ENCODE assay signal across 8 cellular contexts in genomic region chr1:8604041-8604942, GRCh38.
DNase-seq lines count a peak whose midpoint lies in the region; ATAC-seq lines count a peak whose summit lies in the region.

No MANE protein-coding gene starts in this region.

- no peaks in the 10 kb centered on the region for H3K9me3 Mint-ChIP-seq in activated naive CD4-positive, alpha-beta T cell treated with anti-CD3 and anti-CD28 coated beads for 36 hours
- H3K9me3 Mint-ChIP-seq in stimulated activated naive CD8-positive, alpha-beta T cell treated with anti-CD3 and anti-CD28 coated beads, Interleukin-15, Interleukin-2, amounts not matched to agents 100 ng/mL and 50 ng/mL, for 24 hours = no peaks in the 10 kb centered on the region

- peak; percentile 54 for DNase-seq in activated naive CD4-positive, alpha-beta T cell treated with Interleukin-2 at 50 U/mL for 16 hours
- DNase-seq in activated naive CD4-positive, alpha-beta T cell (lab: John Stamatoyannopoulos, UW) = no peak
- peak; percentile 73 for DNase-seq in activated naive CD4-positive, alpha-beta T cell treated with anti-CD3 and anti-CD28 coated beads for 36 hours
- DNase-seq in NCI-H526 treated with DMSO at 0.1 percent for 48 hours (lab: John Stamatoyannopoulos, UW) = no peak
- no peak for DNase-seq in T1000 (lab: John Stamatoyannopoulos, UW)

- peak; percentile 89 for ATAC-seq in HG03066 (IDR thresholded peaks at IDR 0.05; ENCODE audit: low read depth, unreplicated experiment)
- no peak for ATAC-seq in HG02884 (IDR thresholded peaks at IDR 0.05; ENCODE audit: unreplicated experiment)

- no peaks in the 10 kb centered on the region for H3K27me3 Mint-ChIP-seq in activated naive CD4-positive, alpha-beta T cell treated with anti-CD3 and anti-CD28 coated beads for 36 hours (ENCODE audit: low read depth)
- H3K27me3 Mint-ChIP-seq in stimulated activated naive CD8-positive, alpha-beta T cell treated with anti-CD3 and anti-CD28 coated beads, Interleukin-15, Interleukin-2, amounts not matched to agents 100 ng/mL and 50 ng/mL, for 24 hours = no peaks in the 10 kb centered on the region

- H3K27ac Mint-ChIP-seq in activated naive CD4-positive, alpha-beta T cell treated with anti-CD3 and anti-CD28 coated beads for 36 hours = peak overlapping the region; percentile 97
- peak overlapping the region; percentile 95 for H3K27ac Mint-ChIP-seq in stimulated activated naive CD8-positive, alpha-beta T cell treated with anti-CD3 and anti-CD28 coated beads, Interleukin-15, Interleukin-2, amounts not matched to agents 100 ng/mL and 50 ng/mL, for 24 hours

- intact Hi-C loops in activated naive CD4-positive, alpha-beta T cell treated with anti-CD3 and anti-CD28 coated beads for 36 hours (cut with micrococcal nuclease) = loop anchor here (1.0 to 2.0 kb wide), 11 partner anchors 19 to 507 kb away; no protein-coding TSS in a partner anchor

- CTCF ChIA-PET in activated naive CD4-positive, alpha-beta T cell treated with anti-CD3 and anti-CD28 coated beads for 36 hours (lab: Charles Lee) = interaction anchor here (1.6 to 1.9 kb wide), 2 partner anchors 17 kb away, joined by 3 to 6 read pairs; no protein-coding TSS in a partner anchor

- H3K4me3 Mint-ChIP-seq in activated naive CD4-positive, alpha-beta T cell treated with anti-CD3 and anti-CD28 coated beads for 36 hours = peak overlapping the region; percentile 67
- H3K4me3 Mint-ChIP-seq in stimulated activated naive CD8-positive, alpha-beta T cell treated with anti-CD3 and anti-CD28 coated beads, Interleukin-15, Interleukin-2, amounts not matched to agents 100 ng/mL and 50 ng/mL, for 24 hours = peak overlapping the region; percentile 81

- peaks cover 1% of the 10 kb centered on the region for H3K36me3 Mint-ChIP-seq in activated naive CD4-positive, alpha-beta T cell treated with anti-CD3 and anti-CD28 coated beads for 36 hours (ENCODE audit: low read depth)
- H3K36me3 Mint-ChIP-seq in stimulated activated naive CD8-positive, alpha-beta T cell treated with anti-CD3 and anti-CD28 coated beads, Interleukin-15, Interleukin-2, amounts not matched to agents 100 ng/mL and 50 ng/mL, for 24 hours (ENCODE audit: low read depth) = peaks cover 22% of the 10 kb centered on the region

- H3K4me1 Mint-ChIP-seq in activated naive CD4-positive, alpha-beta T cell treated with anti-CD3 and anti-CD28 coated beads for 36 hours (ENCODE audit: low read depth) = peaks cover 49% of the 10 kb centered on the region
- peaks cover 53% of the 10 kb centered on the region for H3K4me1 Mint-ChIP-seq in stimulated activated naive CD8-positive, alpha-beta T cell treated with anti-CD3 and anti-CD28 coated beads, Interleukin-15, Interleukin-2, amounts not matched to agents 100 ng/mL and 50 ng/mL, for 24 hours (ENCODE audit: low read depth)

Comparison
In these comparisons a context has a peak if more than half of its experiments do, and no peak if none do; other contexts are left out.
1. DNase-seq: peak in activated naive CD4-positive, alpha-beta T cell treated with Interleukin-2 at 50 U/mL for 16 hours (single experiment) and activated naive CD4-positive, alpha-beta T cell treated with anti-CD3 and anti-CD28 coated beads for 36 hours (single experiment); none in activated naive CD4-positive, alpha-beta T cell (0 of 4), NCI-H526 treated with DMSO at 0.1 percent for 48 hours (single experiment) and T1000 (single experiment).